ENCODE assay signal across 3 cellular contexts in genomic region chr12:109735051-109735521, GRCh38.
A peak's percentile ranks its signal among the peaks of the same experiment; 100 is the strongest.
TF ChIP-seq lines count a peak whose summit lies in the region.

No MANE protein-coding gene starts in this region.

TF ChIP-seq in SK-N-SH, 30 proteins besides CTCF, POLR2A, EP300 and RAD21 (continued from another document):
- TF ChIP-seq JUND (IDR thresholded peaks at IDR 0.05) (no peak), IRF3 (IDR thresholded peaks at IDR 0.05; ENCODE audit: low read depth, low read length) (no peak), REST (IDR thresholded peaks at IDR 0.05; ENCODE audit: low read depth, low read length) (peak; percentile 56; the same call in 1 of the 2 replicates)

TF ChIP-seq in SK-N-SH treated with all-trans-retinoic acid at 6 μM for 48 hours, 23 proteins besides CTCF, POLR2A, EP300 and RAD21 (continued from another document):
- TF ChIP-seq ZFP30 (CRISPR knock-in tag; IDR thresholded peaks at IDR 0.05) (no peak), ARNTL (CRISPR knock-in tag; IDR thresholded peaks at IDR 0.05; ENCODE audit: borderline replicate concordance, low read depth) (no peak), ZC3H10 (CRISPR knock-in tag; IDR thresholded peaks at IDR 0.05) (no peak)

TF ChIP-seq in WTC11, 78 proteins besides CTCF, POLR2A, EP300 and RAD21 (continued from another document):
- no peak for TF ChIP-seq E2F4 (CRISPR knock-in tag; IDR thresholded peaks at IDR 0.05; ENCODE audit: borderline replicate concordance, low read depth)
- TF ChIP-seq PRRX2 (CRISPR knock-in tag; IDR thresholded peaks at IDR 0.05): no peak
